In the genomic region with DNA sequence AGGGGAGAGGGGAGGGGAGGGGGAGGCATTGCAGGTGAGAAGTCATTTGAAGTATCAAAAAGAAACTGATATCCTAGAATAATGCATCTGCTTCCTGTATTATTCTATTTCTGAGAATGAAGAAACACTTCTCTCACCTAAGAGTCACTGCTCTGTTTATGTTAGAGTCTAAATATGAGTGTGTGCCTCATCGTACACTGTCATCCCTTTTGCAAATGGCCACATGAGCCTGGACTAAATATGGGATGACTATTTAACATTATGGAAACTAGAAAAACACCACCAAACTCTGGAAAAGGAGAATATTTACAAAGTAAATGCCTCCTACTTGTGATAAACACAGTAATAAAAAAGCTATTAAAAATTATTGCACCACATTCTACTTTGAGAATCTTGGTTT, we compare ENCODE assay signal across 23 cellular contexts.
"Had no signal": no experiment of that assay in that cellular context is flagged by ENCODE, and none has a peak within 500 bp of the region (broad histone marks: within the 10 kb centered on the region; RNA-seq: fewer than 3 reads in every experiment).

No MANE protein-coding gene starts in this region.

- H3K27me3 ChIP-seq: adrenal gland, breast epithelium, colonic mucosa, SJCRH30 had no signal

- H3K4me3 ChIP-seq: adrenal gland, breast epithelium, colonic mucosa, SJCRH30 had no signal

- H3K9me3 ChIP-seq: adrenal gland, breast epithelium, colonic mucosa, SJCRH30 had no signal

- H3K36me3 ChIP-seq: adrenal gland, breast epithelium, colonic mucosa, SJCRH30 had no signal

- H3K27ac ChIP-seq: adrenal gland, breast epithelium, colonic mucosa, SJCRH30 had no signal

- ATAC-seq: activated CD8-positive, alpha-beta T cell treated with anti-CD3 and anti-CD28 coated beads, Interleukin-2, amount 10 ng/mL, durations not matched to agents 7 days and 5 days; Panc1; SK-N-SH treated with all-trans-retinoic acid at 6 μM for 48 hours; WTC11 had no signal

- DNase-seq: activated CD4-positive, alpha-beta T cell treated with anti-CD3 and anti-CD28 coated beads for 48 hours; activated CD4-positive, alpha-beta T cell treated with anti-CD3 and anti-CD28 coated beads, Interleukin-2, amount 50 U/mL, for 4 hours; activated CD4-positive, CD25-positive, alpha-beta regulatory T cell treated with anti-CD3 and anti-CD28 coated beads, Interleukin-2, amount 50 U/mL, for 72 hours; activated CD8-positive, alpha-beta memory T cell treated with anti-CD3 and anti-CD28 coated beads, Interleukin-2, amount 50 U/mL, for 48 hours; activated CD8-positive, alpha-beta T cell treated with anti-CD3 and anti-CD28 coated beads, Interleukin-2, amount 10 ng/mL, durations not matched to agents 7 days and 5 days; activated naive CD4-positive, alpha-beta T cell treated with anti-CD3 and anti-CD28 coated beads, Interleukin-2, amount 50 U/mL, for 16 hours; activated naive CD8-positive, alpha-beta T cell treated with anti-CD3 and anti-CD28 coated beads, Interleukin-2, amount 10 ng/mL, durations not matched to agents 7 days and 5 days; activated T-cell treated with anti-CD3 and anti-CD28 coated beads, Interleukin-2, amount 50 U/mL, for 1 hour; caudate nucleus; colonic mucosa; NCI-H1105; NCI-H1436; NCI-H1694 treated with DMSO at 0.1 percent for 48 hours; NCI-H345; NCI-H510A; NCI-H526 treated with DMSO at 0.1 percent for 48 hours; RPMI8226; SJCRH30 had no signal

- H3K4me1 ChIP-seq: adrenal gland, breast epithelium, colonic mucosa had no signal
